Comparison of ENCODE assay signal across 2 cellular contexts in the genomic region with DNA sequence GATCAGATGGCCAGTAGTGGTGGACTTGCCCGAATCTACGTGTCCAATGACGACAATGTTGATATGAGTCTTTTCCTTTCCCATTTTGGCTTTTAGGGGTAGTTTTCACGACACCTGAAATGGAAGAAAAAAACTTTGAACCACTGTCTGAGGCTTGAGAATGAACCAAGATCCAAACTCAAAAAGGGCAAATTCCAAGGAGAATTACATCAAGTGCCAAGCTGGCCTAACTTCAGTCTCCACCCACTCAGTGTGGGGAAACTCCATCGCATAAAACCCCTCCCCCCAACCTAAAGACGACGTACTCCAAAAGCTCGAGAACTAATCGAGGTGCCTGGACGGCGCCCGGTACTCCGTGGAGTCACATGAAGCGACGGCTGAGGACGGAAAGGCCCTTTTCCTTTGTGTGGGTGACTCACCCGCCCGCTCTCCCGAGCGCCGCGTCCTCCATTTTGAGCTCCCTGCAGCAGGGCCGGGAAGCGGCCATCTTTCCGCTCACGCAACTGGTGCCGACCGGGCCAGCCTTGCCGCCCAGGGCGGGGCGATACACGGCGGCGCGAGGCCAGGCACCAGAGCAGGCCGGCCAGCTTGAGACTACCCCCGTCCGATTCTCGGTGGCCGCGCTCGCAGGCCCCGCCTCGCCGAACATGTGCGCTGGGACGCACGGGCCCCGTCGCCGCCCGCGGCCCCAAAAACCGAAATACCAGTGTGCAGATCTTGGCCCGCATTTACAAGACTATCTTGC.
TF ChIP-seq lines count a peak whose summit lies in the region.

No MANE protein-coding gene starts in this region.

TF ChIP-seq in A549, 52 proteins besides CTCF, POLR2A, EP300 and RAD21 (continued from another document):
- TF ChIP-seq, protein P1, sequence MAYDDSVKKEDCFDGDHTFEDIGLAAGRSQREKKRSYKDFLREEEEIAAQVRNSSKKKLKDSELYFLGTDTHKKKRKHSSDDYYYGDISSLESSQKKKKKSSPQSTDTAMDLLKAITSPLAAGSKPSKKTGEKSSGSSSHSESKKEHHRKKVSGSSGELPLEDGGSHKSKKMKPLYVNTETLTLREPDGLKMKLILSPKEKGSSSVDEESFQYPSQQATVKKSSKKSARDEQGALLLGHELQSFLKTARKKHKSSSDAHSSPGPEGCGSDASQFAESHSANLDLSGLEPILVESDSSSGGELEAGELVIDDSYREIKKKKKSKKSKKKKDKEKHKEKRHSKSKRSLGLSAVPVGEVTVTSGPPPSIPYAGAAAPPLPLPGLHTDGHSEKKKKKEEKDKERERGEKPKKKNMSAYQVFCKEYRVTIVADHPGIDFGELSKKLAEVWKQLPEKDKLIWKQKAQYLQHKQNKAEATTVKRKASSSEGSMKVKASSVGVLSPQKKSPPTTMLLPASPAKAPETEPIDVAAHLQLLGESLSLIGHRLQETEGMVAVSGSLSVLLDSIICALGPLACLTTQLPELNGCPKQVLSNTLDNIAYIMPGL (CRISPR knock-in tag; IDR thresholded peaks at IDR 0.05; ENCODE audit: borderline replicate concordance): peak; percentile 57; the same call in 1 of the 2 replicates
- TF ChIP-seq HOXA7 (CRISPR knock-in tag; IDR thresholded peaks at IDR 0.05) (no peak), TP53 (CRISPR knock-in tag; IDR thresholded peaks at IDR 0.05) (peak; percentile 96), CBX2 (IDR thresholded peaks at IDR 0.05; ENCODE audit: borderline replicate concordance, low read depth) (no peak), FOSB (CRISPR knock-in tag; IDR thresholded peaks at IDR 0.05) (peak; percentile 51), POLR2AphosphoS2 (conservative IDR thresholded peaks at IDR 0.05; ENCODE audit: low read length) (peak; percentile 98), NPAS2 (CRISPR knock-in tag; IDR thresholded peaks at IDR 0.05; ENCODE audit: borderline replicate concordance) (no peak), RARB (CRISPR knock-in tag; IDR thresholded peaks at IDR 0.05) (peak; percentile 51), TFCP2L1 (CRISPR knock-in tag; IDR thresholded peaks at IDR 0.05) (peak; percentile 81)
- TF ChIP-seq, protein P2, sequence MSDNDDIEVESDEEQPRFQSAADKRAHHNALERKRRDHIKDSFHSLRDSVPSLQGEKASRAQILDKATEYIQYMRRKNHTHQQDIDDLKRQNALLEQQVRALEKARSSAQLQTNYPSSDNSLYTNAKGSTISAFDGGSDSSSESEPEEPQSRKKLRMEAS (IDR thresholded peaks at IDR 0.05): no peak
- TF ChIP-seq, protein P3, sequence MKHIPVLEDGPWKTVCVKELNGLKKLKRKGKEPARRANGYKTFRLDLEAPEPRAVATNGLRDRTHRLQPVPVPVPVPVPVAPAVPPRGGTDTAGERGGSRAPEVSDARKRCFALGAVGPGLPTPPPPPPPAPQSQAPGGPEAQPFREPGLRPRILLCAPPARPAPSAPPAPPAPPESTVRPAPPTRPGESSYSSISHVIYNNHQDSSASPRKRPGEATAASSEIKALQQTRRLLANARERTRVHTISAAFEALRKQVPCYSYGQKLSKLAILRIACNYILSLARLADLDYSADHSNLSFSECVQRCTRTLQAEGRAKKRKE (CRISPR knock-in tag; IDR thresholded peaks at IDR 0.05; ENCODE audit: low read depth): no peak
- TF ChIP-seq, protein P4, sequence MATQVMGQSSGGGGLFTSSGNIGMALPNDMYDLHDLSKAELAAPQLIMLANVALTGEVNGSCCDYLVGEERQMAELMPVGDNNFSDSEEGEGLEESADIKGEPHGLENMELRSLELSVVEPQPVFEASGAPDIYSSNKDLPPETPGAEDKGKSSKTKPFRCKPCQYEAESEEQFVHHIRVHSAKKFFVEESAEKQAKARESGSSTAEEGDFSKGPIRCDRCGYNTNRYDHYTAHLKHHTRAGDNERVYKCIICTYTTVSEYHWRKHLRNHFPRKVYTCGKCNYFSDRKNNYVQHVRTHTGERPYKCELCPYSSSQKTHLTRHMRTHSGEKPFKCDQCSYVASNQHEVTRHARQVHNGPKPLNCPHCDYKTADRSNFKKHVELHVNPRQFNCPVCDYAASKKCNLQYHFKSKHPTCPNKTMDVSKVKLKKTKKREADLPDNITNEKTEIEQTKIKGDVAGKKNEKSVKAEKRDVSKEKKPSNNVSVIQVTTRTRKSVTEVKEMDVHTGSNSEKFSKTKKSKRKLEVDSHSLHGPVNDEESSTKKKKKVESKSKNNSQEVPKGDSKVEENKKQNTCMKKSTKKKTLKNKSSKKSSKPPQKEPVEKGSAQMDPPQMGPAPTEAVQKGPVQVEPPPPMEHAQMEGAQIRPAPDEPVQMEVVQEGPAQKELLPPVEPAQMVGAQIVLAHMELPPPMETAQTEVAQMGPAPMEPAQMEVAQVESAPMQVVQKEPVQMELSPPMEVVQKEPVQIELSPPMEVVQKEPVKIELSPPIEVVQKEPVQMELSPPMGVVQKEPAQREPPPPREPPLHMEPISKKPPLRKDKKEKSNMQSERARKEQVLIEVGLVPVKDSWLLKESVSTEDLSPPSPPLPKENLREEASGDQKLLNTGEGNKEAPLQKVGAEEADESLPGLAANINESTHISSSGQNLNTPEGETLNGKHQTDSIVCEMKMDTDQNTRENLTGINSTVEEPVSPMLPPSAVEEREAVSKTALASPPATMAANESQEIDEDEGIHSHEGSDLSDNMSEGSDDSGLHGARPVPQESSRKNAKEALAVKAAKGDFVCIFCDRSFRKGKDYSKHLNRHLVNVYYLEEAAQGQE (IDR thresholded peaks at IDR 0.05): peak; percentile 9; the same call in 1 of the 2 replicates

TF ChIP-seq in liver, 16 proteins besides CTCF, POLR2A, EP300 and RAD21 (continued from another document):
- TF ChIP-seq, protein P4 (IDR thresholded peaks at IDR 0.05): no peak
- no peak for TF ChIP-seq GABPA (IDR thresholded peaks at IDR 0.05 in 1 of 2, conservative IDR thresholded peaks at IDR 0.05 in 1 of 2)
- peak; percentile 21 for TF ChIP-seq SP1 (IDR thresholded peaks at IDR 0.05)
- TF ChIP-seq, protein P5, sequence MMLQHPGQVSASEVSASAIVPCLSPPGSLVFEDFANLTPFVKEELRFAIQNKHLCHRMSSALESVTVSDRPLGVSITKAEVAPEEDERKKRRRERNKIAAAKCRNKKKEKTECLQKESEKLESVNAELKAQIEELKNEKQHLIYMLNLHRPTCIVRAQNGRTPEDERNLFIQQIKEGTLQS (IDR thresholded peaks at IDR 0.05): no peak
- no peak for TF ChIP-seq FOXA1 (IDR thresholded peaks at IDR 0.05)
- TF ChIP-seq, protein P2 (IDR thresholded peaks at IDR 0.05): no peak
TF ChIP-seq in liver: peak in this region for 6.
